ENCODE assay signal across 2 cellular contexts in genomic region chr14:50705026-50705593, GRCh38.
TF ChIP-seq lines count a peak whose summit lies in the region.

No MANE protein-coding gene starts in this region.

TF ChIP-seq in GM23338, 12 proteins besides CTCF, POLR2A, EP300 and RAD21:
- TF ChIP-seq, protein P1, sequence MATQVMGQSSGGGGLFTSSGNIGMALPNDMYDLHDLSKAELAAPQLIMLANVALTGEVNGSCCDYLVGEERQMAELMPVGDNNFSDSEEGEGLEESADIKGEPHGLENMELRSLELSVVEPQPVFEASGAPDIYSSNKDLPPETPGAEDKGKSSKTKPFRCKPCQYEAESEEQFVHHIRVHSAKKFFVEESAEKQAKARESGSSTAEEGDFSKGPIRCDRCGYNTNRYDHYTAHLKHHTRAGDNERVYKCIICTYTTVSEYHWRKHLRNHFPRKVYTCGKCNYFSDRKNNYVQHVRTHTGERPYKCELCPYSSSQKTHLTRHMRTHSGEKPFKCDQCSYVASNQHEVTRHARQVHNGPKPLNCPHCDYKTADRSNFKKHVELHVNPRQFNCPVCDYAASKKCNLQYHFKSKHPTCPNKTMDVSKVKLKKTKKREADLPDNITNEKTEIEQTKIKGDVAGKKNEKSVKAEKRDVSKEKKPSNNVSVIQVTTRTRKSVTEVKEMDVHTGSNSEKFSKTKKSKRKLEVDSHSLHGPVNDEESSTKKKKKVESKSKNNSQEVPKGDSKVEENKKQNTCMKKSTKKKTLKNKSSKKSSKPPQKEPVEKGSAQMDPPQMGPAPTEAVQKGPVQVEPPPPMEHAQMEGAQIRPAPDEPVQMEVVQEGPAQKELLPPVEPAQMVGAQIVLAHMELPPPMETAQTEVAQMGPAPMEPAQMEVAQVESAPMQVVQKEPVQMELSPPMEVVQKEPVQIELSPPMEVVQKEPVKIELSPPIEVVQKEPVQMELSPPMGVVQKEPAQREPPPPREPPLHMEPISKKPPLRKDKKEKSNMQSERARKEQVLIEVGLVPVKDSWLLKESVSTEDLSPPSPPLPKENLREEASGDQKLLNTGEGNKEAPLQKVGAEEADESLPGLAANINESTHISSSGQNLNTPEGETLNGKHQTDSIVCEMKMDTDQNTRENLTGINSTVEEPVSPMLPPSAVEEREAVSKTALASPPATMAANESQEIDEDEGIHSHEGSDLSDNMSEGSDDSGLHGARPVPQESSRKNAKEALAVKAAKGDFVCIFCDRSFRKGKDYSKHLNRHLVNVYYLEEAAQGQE (IDR thresholded peaks at IDR 0.05; ENCODE audit: unreplicated experiment) = no peak
- no peak for TF ChIP-seq EZH2phosphoT487 (IDR thresholded peaks at IDR 0.05; ENCODE audit: unreplicated experiment)
- TF ChIP-seq CREB1 (CRISPR knock-in tag; IDR thresholded peaks at IDR 0.05; ENCODE audit: low read depth) = no peak
- TF ChIP-seq ZNF114 (CRISPR knock-in tag; IDR thresholded peaks at IDR 0.05) = no peak
- TF ChIP-seq JUNB (IDR thresholded peaks at IDR 0.05; ENCODE audit: unreplicated experiment) = no peak
TF ChIP-seq in GM23338: peak in this region for 0.

TF ChIP-seq in H1, 55 proteins besides CTCF, POLR2A, EP300 and RAD21:
- TF ChIP-seq CEBPB (IDR thresholded peaks at IDR 0.05; ENCODE audit: low read depth, low read length) (no peak), MAFK (IDR thresholded peaks at IDR 0.05; ENCODE audit: low read depth, low read length) (no peak), RBBP5 (IDR thresholded peaks at IDR 0.05; ENCODE audit: borderline replicate concordance, low read depth, low read length) (no peak), RFX5 (IDR thresholded peaks at IDR 0.05; ENCODE audit: borderline replicate concordance, low read depth, low read length) (no peak), TCF12 (IDR thresholded peaks at IDR 0.05; ENCODE audit: low read depth, low read length) (no peak), KDM4A (IDR thresholded peaks at IDR 0.05; ENCODE audit: low read depth, low read length, severe bottlenecking) (no peak), NRF1 (IDR thresholded peaks at IDR 0.05; ENCODE audit: low read depth, low read length) (no peak), YY1 (IDR thresholded peaks at IDR 0.05; ENCODE audit: low read depth, low read length) (no peak), CHD2 (IDR thresholded peaks at IDR 0.05; ENCODE audit: low read length) (no peak), MAX (IDR thresholded peaks at IDR 0.05) (no peak), EGR1 (IDR thresholded peaks at IDR 0.05; ENCODE audit: borderline replicate concordance, low read depth, low read length) (no peak)
- TF ChIP-seq, protein P2, sequence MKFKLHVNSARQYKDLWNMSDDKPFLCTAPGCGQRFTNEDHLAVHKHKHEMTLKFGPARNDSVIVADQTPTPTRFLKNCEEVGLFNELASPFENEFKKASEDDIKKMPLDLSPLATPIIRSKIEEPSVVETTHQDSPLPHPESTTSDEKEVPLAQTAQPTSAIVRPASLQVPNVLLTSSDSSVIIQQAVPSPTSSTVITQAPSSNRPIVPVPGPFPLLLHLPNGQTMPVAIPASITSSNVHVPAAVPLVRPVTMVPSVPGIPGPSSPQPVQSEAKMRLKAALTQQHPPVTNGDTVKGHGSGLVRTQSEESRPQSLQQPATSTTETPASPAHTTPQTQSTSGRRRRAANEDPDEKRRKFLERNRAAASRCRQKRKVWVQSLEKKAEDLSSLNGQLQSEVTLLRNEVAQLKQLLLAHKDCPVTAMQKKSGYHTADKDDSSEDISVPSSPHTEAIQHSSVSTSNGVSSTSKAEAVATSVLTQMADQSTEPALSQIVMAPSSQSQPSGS (IDR thresholded peaks at IDR 0.05; ENCODE audit: low read length) = no peak
